ENCODE assay signal across 19 cellular contexts in genomic region chr6:14280006-14280510, GRCh38.
"Had no signal": no experiment of that assay in that cellular context is flagged by ENCODE, and none has a peak within 500 bp of the region (broad histone marks: within the 10 kb centered on the region; RNA-seq: fewer than 3 reads in every experiment).

No MANE protein-coding gene starts in this region.

- H3K27ac ChIP-seq: gastrocnemius medialis, neural progenitor cell, ovary, psoas muscle, skin epidermis, spleen, stomach, thyroid gland had no signal

- H3K4me3 Mint-ChIP-seq: effector memory CD8-positive, alpha-beta T cell; memory B cell; nephron; neural progenitor cell; type B pancreatic cell had no signal

- H3K4me3 ChIP-seq: gastrocnemius medialis, lung, neural progenitor cell, ovary, psoas muscle, skin epidermis, spleen, stomach, thyroid gland had no signal

- H3K27me3 Mint-ChIP-seq: effector memory CD8-positive, alpha-beta T cell; memory B cell had no signal

- H3K36me3 ChIP-seq: gastrocnemius medialis, neural progenitor cell, ovary, spleen, stomach, thyroid gland had no signal

- H3K9me3 Mint-ChIP-seq: nephron, type B pancreatic cell had no signal

- H3K9me3 ChIP-seq: gastrocnemius medialis, ovary, thyroid gland had no signal

- DNase-seq: cortex of kidney; effector memory CD8-positive, alpha-beta T cell; foreskin fibroblast; gastrocnemius medialis; head of caudate nucleus; ovary; posterior cingulate gyrus; psoas muscle; right cardiac atrium; spleen; stimulated activated naive CD4-positive, alpha-beta T cell treated with Interleukin-2 at 50 U/mL for 16 hours; stomach had no signal

- H3K27ac Mint-ChIP-seq: effector memory CD8-positive, alpha-beta T cell; memory B cell; nephron; neural progenitor cell; type B pancreatic cell had no signal

- H3K27me3 ChIP-seq: gastrocnemius medialis, neural progenitor cell, ovary, spleen, stomach, thyroid gland had no signal

- H3K4me1 ChIP-seq: gastrocnemius medialis had no signal

- H2AFZ ChIP-seq: neural progenitor cell had no signal

- ATAC-seq: effector memory CD8-positive, alpha-beta T cell; gastrocnemius medialis; psoas muscle; right cardiac atrium had no signal

- H3K9ac ChIP-seq: neural progenitor cell had no signal

- H3K4me2 ChIP-seq: neural progenitor cell had no signal
